Comparison of ENCODE assay signal across 8 cellular contexts in the genomic region with DNA sequence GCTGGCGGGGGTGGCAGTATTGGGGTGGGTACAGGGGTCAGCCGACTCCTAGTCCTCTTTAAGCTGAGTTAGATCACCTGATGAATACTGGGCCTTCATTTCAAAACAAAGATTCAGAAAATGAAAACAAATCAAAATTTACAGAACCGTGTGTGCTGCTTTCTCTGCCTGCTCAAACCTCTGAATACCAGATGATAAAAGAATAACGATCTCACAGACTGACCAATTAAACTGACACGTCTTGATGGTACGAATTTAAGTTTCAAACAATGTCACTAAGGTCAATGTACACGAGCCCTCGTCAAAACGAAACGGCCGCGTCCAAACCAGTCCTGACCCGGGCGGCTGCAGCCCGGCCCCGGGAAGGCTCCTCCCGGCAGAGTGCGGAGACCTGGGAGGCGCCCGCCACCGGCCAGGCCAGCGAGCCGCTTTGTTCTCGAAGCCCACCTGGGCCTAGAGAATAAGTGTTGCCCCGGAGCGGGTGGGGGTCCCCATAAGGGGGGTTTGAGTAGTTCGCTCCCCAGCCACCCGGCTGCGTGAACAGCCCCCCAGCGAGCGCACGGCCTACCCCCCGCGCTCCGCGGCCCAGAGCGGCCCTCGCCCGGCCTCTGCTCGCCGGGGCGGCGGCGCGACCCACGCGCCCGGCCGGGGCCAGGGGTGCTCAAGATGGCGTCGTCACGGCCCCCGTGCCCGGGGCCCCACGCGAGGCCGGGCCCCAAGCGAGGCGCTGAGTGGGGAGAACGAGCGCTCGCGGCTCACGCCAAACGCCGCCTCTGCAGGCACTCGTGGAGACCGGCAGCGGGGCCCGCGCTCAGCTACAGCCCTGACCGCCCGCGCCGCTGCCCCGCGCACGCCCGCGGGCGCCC. TPM values are rescaled to one million over a fixed set of nuclear protein-coding genes. Genes with fewer than 3 reads are reported as not detected.
A peak's percentile ranks its signal among the peaks of the same experiment; 100 is the strongest.
DNase-seq lines count a peak whose midpoint lies in the region; ATAC-seq and TF ChIP-seq lines count a peak whose summit lies in the region.

No MANE protein-coding gene starts in this region.

- peaks cover 58% of the 10 kb centered on the region for H3K36me3 Mint-ChIP-seq in CD4-positive, alpha-beta T cell (ENCODE audit: low read depth)

- H3K27ac ChIP-seq in CD4-positive, alpha-beta T cell (ENCODE audit: low read depth, low read length): peak overlapping the region; percentile 53
- no peak overlapping the region for H3K27ac ChIP-seq in iPS-18a (ENCODE audit: low read length)

- POLR2A ChIA-PET in CD4-positive, alpha-beta T cell (lab: Charles Lee): interaction anchor here (0.9 to 6.5 kb wide), 10 partner anchors 14 to 244 kb away, joined by 3 to 78 read pairs (median 4); a partner anchor contains a TSS

- H3K9me3 ChIP-seq in CD4-positive, alpha-beta T cell (ENCODE audit: control insufficient read depth, low read length): no peaks in the 10 kb centered on the region
- no peaks in the 10 kb centered on the region for H3K9me3 ChIP-seq in adipocyte (ENCODE audit: control insufficient read depth, low read length)
- no peaks in the 10 kb centered on the region for H3K9me3 ChIP-seq in iPS-18a (ENCODE audit: control insufficient read depth, low read depth, low read length)

- ATAC-seq in CD4-positive, alpha-beta T cell (ENCODE audit: poor library complexity): peak; percentile 13
- peak; percentile 8 for ATAC-seq in GM21360 (IDR thresholded peaks at IDR 0.05; ENCODE audit: unreplicated experiment)

- peak overlapping the region; percentile 95 for H3K4me3 Mint-ChIP-seq in CD4-positive, alpha-beta T cell

- no peaks in the 10 kb centered on the region for H3K27me3 ChIP-seq in CD4-positive, alpha-beta T cell (ENCODE audit: control insufficient read depth, insufficient read depth, low read length)
- H3K27me3 ChIP-seq in adipocyte (replicated peaks; ENCODE audit: control insufficient read depth, insufficient read depth, low read length): no peaks in the 10 kb centered on the region
- H3K27me3 ChIP-seq in iPS-18a (ENCODE audit: control insufficient read depth, insufficient read depth, low read length): no peaks in the 10 kb centered on the region

- CTCF ChIA-PET in CD4-positive, alpha-beta T cell (lab: Charles Lee): interaction anchor here (1.0 to 1.8 kb wide), 4 partner anchors 19 to 132 kb away, joined by 3 to 8 read pairs (median 4); no protein-coding TSS in a partner anchor

- H3K9me3 Mint-ChIP-seq in CD4-positive, alpha-beta T cell: no peaks in the 10 kb centered on the region

- H3K27me3 Mint-ChIP-seq in CD4-positive, alpha-beta T cell: no peaks in the 10 kb centered on the region

- TF ChIP-seq CTCF in CD4-positive, alpha-beta T cell (IDR thresholded peaks at IDR 0.05): no peak

- H3K4me1 ChIP-seq in adipocyte (ENCODE audit: control insufficient read depth, insufficient read depth, low read length) (peaks cover 36% of the 10 kb centered on the region), iPS-18a (ENCODE audit: control insufficient read depth, low read depth, low read length) (peaks cover 12% of the 10 kb centered on the region)

- H3K9ac ChIP-seq in adipocyte (ENCODE audit: low read length) (peak overlapping the region; percentile 97), iPS-18a (ENCODE audit: low read length) (peak overlapping the region; percentile 75)

- H3K36me3 ChIP-seq in adipocyte (ENCODE audit: control insufficient read depth, insufficient read depth, low read length, severe bottlenecking) (peaks cover 33% of the 10 kb centered on the region), iPS-18a (ENCODE audit: control insufficient read depth, low read depth, low read length) (peaks cover 43% of the 10 kb centered on the region)

- H3K4me3 ChIP-seq in adipocyte (ENCODE audit: low read length): peak overlapping the region; percentile 94
- H3K4me3 ChIP-seq in iPS-18a (ENCODE audit: low read length): peak overlapping the region; percentile 88

- H3K4me1 Mint-ChIP-seq in CD4-positive, alpha-beta T cell (ENCODE audit: low read depth): peaks cover 60% of the 10 kb centered on the region

- intact Hi-C loops in CD4-positive, alpha-beta T cell (cut with DNase I, micrococcal nuclease): loop anchor here (1.0 to 5.0 kb wide), 4 partner anchors 18 to 244 kb away; a partner anchor contains a TSS

- peak in 1 of 10 experiments; percentile 42 for DNase-seq in CD4-positive, alpha-beta T cell
- peak; percentile 45 for DNase-seq in HT-29 (ENCODE audit: low spot score)
- peak; percentile 56 for DNase-seq in adipocyte (ENCODE audit: low read depth)
- DNase-seq in stimulated activated CD4-positive, alpha-beta T cell treated with anti-CD3 and anti-CD28 coated beads, Interleukin-4, amount 100 ng/mL, for 24 hours: peak; percentile 15
- DNase-seq in NCI-H226: no peak
- no peak for DNase-seq in cerebellar nuclear complex (lab: John Stamatoyannopoulos, UW)

- H3K27ac Mint-ChIP-seq in CD4-positive, alpha-beta T cell: peak overlapping the region; percentile 96

RNA-seq across cellular contexts. Expression of a gene that starts 0.7 kb away (rescaled TPM):
- total RNA-seq in CD4-positive, alpha-beta T cell: 100 to 1,000 TPM; 150 to 158 TPM
- 822 and 933 TPM in 2 replicates for total RNA-seq in HT-29 (2014; rRNA removed; shearing (Covaris generic))

RNA-seq across cellular contexts. Expression of a gene that starts 1.1 kb away (rescaled TPM):
- 10 to 100 TPM; 12.8 to 13.4 TPM for total RNA-seq in CD4-positive, alpha-beta T cell
- 57.1 and 65.8 TPM in 2 replicates for total RNA-seq in HT-29 (2014; rRNA removed; shearing (Covaris generic))

RNA-seq across cellular contexts. Expression of a gene that starts 20.2 kb away (rescaled TPM):
- total RNA-seq in CD4-positive, alpha-beta T cell: 10 to 100 TPM; 34.5 to 35.7 TPM
- 76.1 and 80.0 TPM in 2 replicates for total RNA-seq in HT-29 (2014; rRNA removed; shearing (Covaris generic))

RNA-seq across cellular contexts. Expression of a gene that starts 40.3 kb away (rescaled TPM):
- 1 to 10 TPM; 9.5 to 9.9 TPM for total RNA-seq in CD4-positive, alpha-beta T cell
- total RNA-seq in HT-29 (2014; rRNA removed; shearing (Covaris generic)): 41.9 and 44.2 TPM in 2 replicates

Comparison
In these comparisons a context has a peak if more than half of its experiments do, and no peak if none do; other contexts are left out.
1. DNase-seq: peak in HT-29 (single experiment), adipocyte (single experiment) and stimulated activated CD4-positive, alpha-beta T cell treated with anti-CD3 and anti-CD28 coated beads, Interleukin-4, amount 100 ng/mL, for 24 hours (single experiment); none in NCI-H226 (single experiment) and cerebellar nuclear complex (0 of 2).